Comparison of ENCODE assay signal across 10 cellular contexts in genomic region chr1:52053862-52054261, GRCh38. TPM values are rescaled to one million over a fixed set of nuclear protein-coding genes. Genes with fewer than 3 reads are reported as not detected.
DNase-seq lines count a peak whose midpoint lies in the region; ATAC-seq, FAIRE-seq and TF ChIP-seq lines count a peak whose summit lies in the region.
"Had no signal": no experiment of that assay in that cellular context is flagged by ENCODE, and none has a peak within 500 bp of the region (broad histone marks: within the 10 kb centered on the region; RNA-seq: fewer than 3 reads in every experiment).

No MANE protein-coding gene starts in this region.

- H3K4me1 Mint-ChIP-seq in CD4-positive, CD25-positive, alpha-beta regulatory T cell = peaks cover 22 to 62% (median 43%) of the 10 kb centered on the region in 4 donors
- peaks cover 60% of the 10 kb centered on the region for H3K4me1 Mint-ChIP-seq in dendritic cell treated with granulocyte-macrophage colony-stimulating factor and Interleukin-4, amounts not matched to agents 40 ng/mL and 50 ng/mL, for 4 days (ENCODE audit: low read depth)
- H3K4me1 Mint-ChIP-seq in nephron = peaks cover 40% of the 10 kb centered on the region

- peak overlapping the region; percentile 72 for H3K4me2 ChIP-seq in KMS-11

- TF ChIP-seq POLR2A in gastroesophageal sphincter (IDR thresholded peaks at IDR 0.05) = no peak
- TF ChIP-seq POLR2A in H54 (IDR thresholded peaks at IDR 0.05; ENCODE audit: low read depth, low read length) = no peak

- H3K4me1 ChIP-seq in CD4-positive, CD25-positive, alpha-beta regulatory T cell (ENCODE audit: control insufficient read depth, insufficient read depth, low read length, poor library complexity, severe bottlenecking) = peaks cover 46% of the 10 kb centered on the region
- peaks cover 36% of the 10 kb centered on the region for H3K4me1 ChIP-seq in KMS-11 (ENCODE audit: low read depth, poor library complexity, severe bottlenecking)
- peaks cover 4 to 44% (median 4%) of the 10 kb centered on the region in 3 donors for H3K4me1 ChIP-seq in gastroesophageal sphincter

- DNase-seq in CD4-positive, CD25-positive, alpha-beta regulatory T cell = no peak
- DNase-seq in NCI-H345 treated with DMSO at 0.1 percent for 48 hours (lab: John Stamatoyannopoulos, UW; ENCODE audit: unreplicated experiment) (no peak), H54 (ENCODE audit: insufficient read length, low spot score) (no peak)
- DNase-seq: amygdala, Peyer's patch had no signal

- peaks cover 45% of the 10 kb centered on the region for H3K79me2 ChIP-seq in KMS-11 (ENCODE audit: insufficient read depth, low read depth)

- peaks cover 18% of the 10 kb centered on the region for H3K36me3 Mint-ChIP-seq in CD4-positive, CD25-positive, alpha-beta regulatory T cell
- H3K36me3 Mint-ChIP-seq in dendritic cell treated with granulocyte-macrophage colony-stimulating factor and Interleukin-4, amounts not matched to agents 40 ng/mL and 50 ng/mL, for 4 days (ENCODE audit: low read depth) = peaks cover 53% of the 10 kb centered on the region
- H3K36me3 Mint-ChIP-seq in nephron (ENCODE audit: low read depth) = peaks cover 10% of the 10 kb centered on the region

- no peak for ATAC-seq in CD4-positive, CD25-positive, alpha-beta regulatory T cell (ENCODE audit: low read depth in 2 of 2)
- ATAC-seq in gastroesophageal sphincter (no peak), HG03442 (IDR thresholded peaks at IDR 0.05; ENCODE audit: unreplicated experiment) (no peak)

- FAIRE-seq in H54 (lab: Jason Lieb, UNC) = no peak

- H3K9me3 ChIP-seq in CD4-positive, CD25-positive, alpha-beta regulatory T cell (ENCODE audit: control insufficient read depth in 2 of 2, low read length in 2 of 2) = no peaks in the 10 kb centered on the region
- H3K9me3 ChIP-seq in gastroesophageal sphincter = no peaks in the 10 kb centered on the region
- H3K9me3 ChIP-seq: Peyer's patch had no signal

- peak overlapping the region in 2 of 3 donors; percentile 28 to 95 for H3K27ac Mint-ChIP-seq in CD4-positive, CD25-positive, alpha-beta regulatory T cell
- H3K27ac Mint-ChIP-seq in dendritic cell treated with granulocyte-macrophage colony-stimulating factor and Interleukin-4, amounts not matched to agents 40 ng/mL and 50 ng/mL, for 4 days = peak overlapping the region; percentile 90
- H3K27ac Mint-ChIP-seq in nephron = peak overlapping the region; percentile 94 to 98 (median 96)

- H3K4me3 Mint-ChIP-seq in CD4-positive, CD25-positive, alpha-beta regulatory T cell = peak overlapping the region; percentile 91 to 100 (median 98)
- peak overlapping the region; percentile 99 for H3K4me3 Mint-ChIP-seq in dendritic cell treated with granulocyte-macrophage colony-stimulating factor and Interleukin-4, amounts not matched to agents 40 ng/mL and 50 ng/mL, for 4 days
- peak overlapping the region; percentile 93 to 97 (median 97) for H3K4me3 Mint-ChIP-seq in nephron

- H3K27me3 ChIP-seq in CD4-positive, CD25-positive, alpha-beta regulatory T cell (ENCODE audit: control insufficient read depth, insufficient read depth, low read length) = no peaks in the 10 kb centered on the region
- no peaks in the 10 kb centered on the region; the same call in 1 of the 2 replicates for H3K27me3 ChIP-seq in KMS-11 (ENCODE audit: insufficient read depth, low read depth)
- no peaks in the 10 kb centered on the region for H3K27me3 ChIP-seq in gastroesophageal sphincter
- H3K27me3 ChIP-seq: Peyer's patch had no signal

- H3K9ac ChIP-seq in KMS-11 = no peak overlapping the region

- no CpG with 5 or more reads among the region's 1 CpG for WGBS in gastroesophageal sphincter (ENCODE audit: low coverage in 1 of 2), 2 donors

- H3K9me3 Mint-ChIP-seq in CD4-positive, CD25-positive, alpha-beta regulatory T cell = no peaks in the 10 kb centered on the region
- no peaks in the 10 kb centered on the region for H3K9me3 Mint-ChIP-seq in dendritic cell treated with granulocyte-macrophage colony-stimulating factor and Interleukin-4, amounts not matched to agents 40 ng/mL and 50 ng/mL, for 4 days
- H3K9me3 Mint-ChIP-seq in nephron = no peaks in the 10 kb centered on the region

- H4K20me1 ChIP-seq in KMS-11 (ENCODE audit: insufficient read depth) = peaks cover 16% of the 10 kb centered on the region; the same call in 1 of the 2 replicates

- peak overlapping the region; percentile 88 for H3K27ac ChIP-seq in CD4-positive, CD25-positive, alpha-beta regulatory T cell (ENCODE audit: insufficient read depth, low read length, poor library complexity, severe bottlenecking)
- H3K27ac ChIP-seq in KMS-11 (no peak overlapping the region), gastroesophageal sphincter (no peak overlapping the region)

- H3K4me3 ChIP-seq in CD4-positive, CD25-positive, alpha-beta regulatory T cell (ENCODE audit: low read depth, low read length) = peak overlapping the region; percentile 100
- H3K4me3 ChIP-seq in KMS-11 (IDR thresholded peaks at IDR 0.05; ENCODE audit: insufficient read depth, low read depth, low read length) (no peak overlapping the region), gastroesophageal sphincter (peak overlapping the region in 1 of 2 donors; percentile 79)

- no peak overlapping the region for H2AFZ ChIP-seq in KMS-11 (ENCODE audit: low read depth)

- TF ChIP-seq EP300 in gastroesophageal sphincter (IDR thresholded peaks at IDR 0.05) = no peak

- intact Hi-C loops in dendritic cell treated with granulocyte-macrophage colony-stimulating factor and Interleukin-4, amounts not matched to agents 40 ng/mL and 50 ng/mL, for 4 days (cut with micrococcal nuclease) = loop anchor here (10.0 kb wide), 1 partner anchor 311 kb away; the partner anchor contains the start of gene CC2D1B

- peaks cover 8% of the 10 kb centered on the region for H3K36me3 ChIP-seq in CD4-positive, CD25-positive, alpha-beta regulatory T cell (ENCODE audit: control insufficient read depth, insufficient read depth, low read length)
- H3K36me3 ChIP-seq in KMS-11 (ENCODE audit: insufficient read depth) = no peaks in the 10 kb centered on the region
- peaks cover 0 to 22% of the 10 kb centered on the region in 2 donors for H3K36me3 ChIP-seq in gastroesophageal sphincter

- TF ChIP-seq CTCF in KMS-11 (conservative IDR thresholded peaks at IDR 0.05; ENCODE audit: low read depth, low read length) = no peak
- no peak for TF ChIP-seq CTCF in nephron (IDR thresholded peaks at IDR 0.05; ENCODE audit: unreplicated experiment in 3 of 3)
- no peak for TF ChIP-seq CTCF in gastroesophageal sphincter (IDR thresholded peaks at IDR 0.05)

- H3K27me3 Mint-ChIP-seq in CD4-positive, CD25-positive, alpha-beta regulatory T cell = peaks cover 5% of the 10 kb centered on the region
- H3K27me3 Mint-ChIP-seq in dendritic cell treated with granulocyte-macrophage colony-stimulating factor and Interleukin-4, amounts not matched to agents 40 ng/mL and 50 ng/mL, for 4 days = no peaks in the 10 kb centered on the region
- no peaks in the 10 kb centered on the region for H3K27me3 Mint-ChIP-seq in nephron (ENCODE audit: low read depth)

RNA-seq across cellular contexts. Expression of gene TXNDC12, which starts 1.1 kb away (rescaled TPM):
- 39.9 TPM for total RNA-seq in CD4-positive, CD25-positive, alpha-beta regulatory T cell
- polyA plus RNA-seq in CD4-positive, CD25-positive, alpha-beta regulatory T cell = 100 to 1,000 TPM in 2 of 4 donors, 10 to 100 TPM in 2; 89.8 to 114 (median 95.9) TPM
- 10 to 100 TPM; 16.9 to 23.0 (median 19.6) TPM for total RNA-seq in gastroesophageal sphincter

RNA-seq across cellular contexts. Expression of gene BTF3L4, which starts 2.2 kb away (rescaled TPM):
- total RNA-seq in CD4-positive, CD25-positive, alpha-beta regulatory T cell = 36.0 TPM
- polyA plus RNA-seq in CD4-positive, CD25-positive, alpha-beta regulatory T cell = 10 to 100 TPM; 67.3 to 92.9 (median 75.3) TPM
- 10 to 100 TPM; 31.4 to 64.5 (median 42.0) TPM for total RNA-seq in gastroesophageal sphincter

RNA-seq across cellular contexts. Expression of gene KTI12, which starts 20.3 kb away (rescaled TPM):
- total RNA-seq in CD4-positive, CD25-positive, alpha-beta regulatory T cell = 20.0 TPM
- polyA plus RNA-seq in CD4-positive, CD25-positive, alpha-beta regulatory T cell = 10 to 100 TPM; 38.8 to 43.1 (median 39.9) TPM
- total RNA-seq in gastroesophageal sphincter = 10 to 100 TPM in 1 of 4 donors, 1 to 10 TPM in 3; 7.4 to 10.3 (median 8.9) TPM
